8 cellular contexts compared by ENCODE assay signal in the genomic region with DNA sequence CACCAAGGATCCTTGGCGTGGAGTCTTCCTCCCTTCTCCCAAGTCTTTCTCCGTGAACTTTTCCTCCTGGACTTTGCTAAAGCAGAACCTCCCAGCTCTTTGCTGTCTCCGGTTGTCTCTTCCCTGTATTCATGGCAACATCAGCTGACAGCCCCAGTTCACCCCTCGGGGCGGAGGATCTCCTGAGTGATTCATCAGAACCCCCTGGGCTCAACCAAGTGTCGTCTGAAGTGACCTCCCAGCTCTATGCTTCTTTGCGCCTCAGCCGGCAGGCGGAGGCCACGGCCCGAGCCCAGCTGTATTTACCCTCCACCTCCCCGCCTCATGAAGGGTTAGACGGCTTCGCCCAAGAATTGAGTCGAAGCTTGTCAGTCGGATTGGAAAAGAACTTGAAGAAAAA. TPM values are rescaled to one million over a fixed set of nuclear protein-coding genes. Genes with fewer than 3 reads are reported as not detected.
DNase-seq lines count a peak whose midpoint lies in the region; ATAC-seq, FAIRE-seq and TF ChIP-seq lines count a peak whose summit lies in the region.

No MANE protein-coding gene starts in this region.

- no peaks in the 10 kb centered on the region for H3K27me3 ChIP-seq in OCI-LY1 (ENCODE audit: insufficient read depth, low read length)
- no peaks in the 10 kb centered on the region for H3K27me3 ChIP-seq in keratinocyte (ENCODE audit: control insufficient read depth, extremely low read depth, insufficient read depth, low read length)

- dilution Hi-C loops in keratinocyte (cut with MboI; ENCODE audit: extremely low pct_ligation_motif_present, low sequenced_read_pairs), result no loop called here

- H3K9me2 ChIP-seq in OCI-LY1 (ENCODE audit: low read depth, low read length), result no peaks in the 10 kb centered on the region

- DNase-seq in ACHN, result peak; percentile 73
- peak; percentile 58 for DNase-seq in astrocyte of the hippocampus (ENCODE audit: low read depth, low spot score)
- DNase-seq in keratinocyte (ENCODE audit: low read depth, low spot score), result no peak
- DNase-seq in stimulated activated effector memory CD8-positive, alpha-beta T cell treated with anti-CD3 and anti-CD28 coated beads, Interleukin-12 subunit alpha, Interleukin-12 subunit beta, amount 100 ng/mL, for 72 hours (ENCODE audit: low spot score in 2 of 2), result peak in 1 of 2 donors; percentile 69

- H2AFZ ChIP-seq in OCI-LY1 (ENCODE audit: low read length), result no peak overlapping the region
- H2AFZ ChIP-seq in keratinocyte (ENCODE audit: control insufficient read depth, low read length), result peak overlapping the region; percentile 99

- H3K4me1 ChIP-seq in OCI-LY1 (ENCODE audit: insufficient read depth, low read length, severe bottlenecking) (peaks cover 51% of the 10 kb centered on the region), keratinocyte (ENCODE audit: control insufficient read depth, extremely low read depth, insufficient read depth, low read length) (peaks cover 18% of the 10 kb centered on the region)

- FAIRE-seq in keratinocyte (lab: Jason Lieb, UNC), result peak; percentile 23

- peaks cover 58% of the 10 kb centered on the region for H3K36me3 Mint-ChIP-seq in stimulated activated effector memory CD8-positive, alpha-beta T cell treated with anti-CD3 and anti-CD28 coated beads, Interleukin-12 subunit alpha, Interleukin-12 subunit beta, amount 100 ng/mL, for 72 hours

- no peaks in the 10 kb centered on the region for H3F3A ChIP-seq in OCI-LY1 (ENCODE audit: insufficient read depth, low read length)

- in situ Hi-C loops in ACHN (cut with HindIII; ENCODE audit: low pct_ligation_motif_present, low pct_unique_long_range_greater_than_20kb, low sequenced_read_pairs), result no loop called here

- peak overlapping the region; percentile 51 for H3K27ac ChIP-seq in OCI-LY1 (ENCODE audit: low read depth, low read length, poor library complexity, severe bottlenecking)
- peak overlapping the region; percentile 90 for H3K27ac ChIP-seq in keratinocyte (ENCODE audit: control insufficient read depth, insufficient read depth, low read length)

- peak overlapping the region; percentile 95 for H3K4me2 ChIP-seq in OCI-LY1 (ENCODE audit: low read length)
- peak overlapping the region; percentile 98 for H3K4me2 ChIP-seq in keratinocyte (ENCODE audit: control insufficient read depth, extremely low read depth, insufficient read depth, low read depth, low read length)

- peak; percentile 25; the same call in 1 of the 3 replicates for TF ChIP-seq CTCF in GM12872 (IDR thresholded peaks at IDR 0.05; ENCODE audit: insufficient read depth, low read depth, low read length)
- TF ChIP-seq CTCF in OCI-LY1 (IDR thresholded peaks at IDR 0.05; ENCODE audit: low read length), result peak; percentile 6; the same call in 1 of the 2 replicates
- peak; percentile 12 to 37 (median 21) for TF ChIP-seq CTCF in keratinocyte (optimal IDR thresholded peaks at IDR 0.05 in 1 of 3, IDR thresholded peaks at IDR 0.05 in 1 of 3, conservative IDR thresholded peaks at IDR 0.05 in 1 of 3; ENCODE audit: extremely low read depth in 1 of 3, insufficient read depth in 2 of 3, low read length in 3 of 3)

- H3K4me3 ChIP-seq in OCI-LY1 (ENCODE audit: low read depth, low read length, poor library complexity, severe bottlenecking) (peak overlapping the region; percentile 76), keratinocyte (ENCODE audit: control insufficient read depth in 2 of 3, extremely low read depth in 1 of 3, insufficient read depth in 2 of 3, low read depth in 1 of 3, low read length in 3 of 3) (peak overlapping the region; percentile 63 to 94 (median 90))

- H4K20me1 ChIP-seq in OCI-LY1 (ENCODE audit: insufficient read depth, low read length) (no peaks in the 10 kb centered on the region), keratinocyte (ENCODE audit: control insufficient read depth, extremely low read depth, insufficient read depth, low read length) (no peaks in the 10 kb centered on the region)

- H3K79me2 ChIP-seq in OCI-LY1 (ENCODE audit: insufficient read depth, low read length) (0 out of 2 replicates have a peak, but pooled peaks cover 4% of the 10 kb centered on the region), keratinocyte (ENCODE audit: control insufficient read depth, insufficient read depth, low read length) (peaks cover 32% of the 10 kb centered on the region)

- H3K36me3 ChIP-seq in OCI-LY1 (ENCODE audit: insufficient read depth, low read length) (peaks cover 32% of the 10 kb centered on the region), keratinocyte (ENCODE audit: control insufficient read depth in 2 of 2, extremely low read depth in 1 of 2, insufficient read depth in 2 of 2, low read length in 2 of 2) (peaks cover 17 to 21% of the 10 kb centered on the region in 2 experiments)

- H3K4me3 Mint-ChIP-seq in stimulated activated effector memory CD8-positive, alpha-beta T cell treated with anti-CD3 and anti-CD28 coated beads, Interleukin-12 subunit alpha, Interleukin-12 subunit beta, amount 100 ng/mL, for 72 hours, result peak overlapping the region; percentile 94

- H3K9me1 ChIP-seq in keratinocyte (ENCODE audit: control insufficient read depth, extremely low read depth, insufficient read depth, low read length), result peaks cover 4% of the 10 kb centered on the region

- H3K9ac ChIP-seq in OCI-LY1 (ENCODE audit: low read length), result peak overlapping the region; percentile 71
- H3K9ac ChIP-seq in keratinocyte (ENCODE audit: control insufficient read depth, extremely low read depth, insufficient read depth, low read length), result peak overlapping the region; percentile 92

- no peaks in the 10 kb centered on the region for H3K9me3 ChIP-seq in OCI-LY1 (ENCODE audit: low read length)
- no peaks in the 10 kb centered on the region for H3K9me3 ChIP-seq in keratinocyte (ENCODE audit: control insufficient read depth, low read depth, low read length)

- H3K27ac Mint-ChIP-seq in stimulated activated effector memory CD8-positive, alpha-beta T cell treated with anti-CD3 and anti-CD28 coated beads, Interleukin-12 subunit alpha, Interleukin-12 subunit beta, amount 100 ng/mL, for 72 hours, result peak overlapping the region; percentile 96

- H3K9me3 Mint-ChIP-seq in stimulated activated effector memory CD8-positive, alpha-beta T cell treated with anti-CD3 and anti-CD28 coated beads, Interleukin-12 subunit alpha, Interleukin-12 subunit beta, amount 100 ng/mL, for 72 hours, result no peaks in the 10 kb centered on the region

- ATAC-seq in stimulated activated effector memory CD8-positive, alpha-beta T cell treated with anti-CD3 and anti-CD28 coated beads, Interleukin-12 subunit alpha, Interleukin-12 subunit beta, amount 100 ng/mL, for 72 hours, result peak; percentile 35
- ATAC-seq in GM21423 (IDR thresholded peaks at IDR 0.05; ENCODE audit: unreplicated experiment), result no peak
- ATAC-seq in HG02678 (IDR thresholded peaks at IDR 0.05; ENCODE audit: unreplicated experiment), result no peak

- H3K4me1 Mint-ChIP-seq in stimulated activated effector memory CD8-positive, alpha-beta T cell treated with anti-CD3 and anti-CD28 coated beads, Interleukin-12 subunit alpha, Interleukin-12 subunit beta, amount 100 ng/mL, for 72 hours, result peaks cover 54% of the 10 kb centered on the region

RNA-seq across cellular contexts. Expression of gene CNTROB, which starts 0.9 kb away (rescaled TPM):
- 17.4 to 20.5 TPM (median 17.4 TPM) in 3 replicates for polyA plus RNA-seq in keratinocyte
- polyA plus RNA-seq in keratinocyte (2011; ENCODE audit: low read depth), result 14.3 TPM
- polyA plus RNA-seq in keratinocyte (2011; cell fraction: cytosol; rRNA removed), result 11.0 and 12.7 TPM in 2 replicates
- 63.2 and 66.1 TPM in 2 replicates for polyA plus RNA-seq in keratinocyte (2011; cell fraction: nucleus; rRNA removed)
- 16.1 and 17.1 TPM in 2 replicates for polyA plus RNA-seq in keratinocyte (2012; ENCODE audit: low replicate concordance)
- polyA minus RNA-seq in keratinocyte, result 18.7 to 28.8 TPM (median 23.0 TPM) in 3 replicates
- 12.9 TPM for polyA minus RNA-seq in keratinocyte (2011; cell fraction: cytosol; rRNA and poly(A)+ RNA removed)
- polyA minus RNA-seq in keratinocyte (2011; cell fraction: nucleus; rRNA and poly(A)+ RNA removed), result 17.4 and 17.8 TPM in 2 replicates

RNA-seq across cellular contexts. Expression of gene TRAPPC1, which starts 1.2 kb away (rescaled TPM):
- polyA plus RNA-seq in keratinocyte, result 108 to 396 TPM (median 128 TPM) in 3 replicates
- polyA plus RNA-seq in keratinocyte (2011; ENCODE audit: low read depth), result 38.3 TPM
- polyA plus RNA-seq in keratinocyte (2011; cell fraction: cytosol; rRNA removed), result 329 and 422 TPM in 2 replicates
- 115 and 122 TPM in 2 replicates for polyA plus RNA-seq in keratinocyte (2011; cell fraction: nucleus; rRNA removed)
- 190 and 276 TPM in 2 replicates for polyA plus RNA-seq in keratinocyte (2012; ENCODE audit: low replicate concordance)
- 161 to 257 TPM (median 217 TPM) in 3 replicates for polyA minus RNA-seq in keratinocyte
- 191 TPM for polyA minus RNA-seq in keratinocyte (2011; cell fraction: cytosol; rRNA and poly(A)+ RNA removed)
- 38.1 and 71.9 TPM in 2 replicates for polyA minus RNA-seq in keratinocyte (2011; cell fraction: nucleus; rRNA and poly(A)+ RNA removed)

RNA-seq across cellular contexts. Expression of gene KCNAB3, which starts 3.3 kb away (rescaled TPM):
- 2.0 to 2.5 TPM (median 2.2 TPM) in 3 replicates for polyA plus RNA-seq in keratinocyte
- polyA plus RNA-seq in keratinocyte (2011; ENCODE audit: low read depth), result 1.1 TPM
- polyA plus RNA-seq in keratinocyte (2011; cell fraction: cytosol; rRNA removed), result 0.13 and 0.27 TPM in 2 replicates
- polyA plus RNA-seq in keratinocyte (2011; cell fraction: nucleus; rRNA removed), result 17.3 and 18.3 TPM in 2 replicates
- 1.2 and 1.3 TPM in 2 replicates for polyA plus RNA-seq in keratinocyte (2012; ENCODE audit: low replicate concordance)
- 0.66 to 1.9 TPM (median 0.99 TPM) in 3 replicates for polyA minus RNA-seq in keratinocyte
- polyA minus RNA-seq in keratinocyte (2011; cell fraction: cytosol; rRNA and poly(A)+ RNA removed), result not detected
- 2.2 and 2.8 TPM in 2 replicates for polyA minus RNA-seq in keratinocyte (2011; cell fraction: nucleus; rRNA and poly(A)+ RNA removed)

RNA-seq across cellular contexts. Expression of gene RNF227, which starts 16.9 kb away (rescaled TPM):
- 3.4 to 5.7 TPM (median 3.6 TPM) in 3 replicates for polyA plus RNA-seq in keratinocyte
- polyA plus RNA-seq in keratinocyte (2011; ENCODE audit: low read depth), result 4.3 TPM
- polyA plus RNA-seq in keratinocyte (2011; cell fraction: cytosol; rRNA removed), result 3.4 TPM in 2 replicates
- 6.7 and 7.2 TPM in 2 replicates for polyA plus RNA-seq in keratinocyte (2011; cell fraction: nucleus; rRNA removed)
- polyA plus RNA-seq in keratinocyte (2012; ENCODE audit: low replicate concordance), result 1.6 and 15.6 TPM in 2 replicates
- polyA minus RNA-seq in keratinocyte, result 1.3 to 2.1 TPM in 2 of 3 replicates, not detected in the other
- polyA minus RNA-seq in keratinocyte (2011; cell fraction: cytosol; rRNA and poly(A)+ RNA removed), result 2.5 TPM
- 1.5 and 2.9 TPM in 2 replicates for polyA minus RNA-seq in keratinocyte (2011; cell fraction: nucleus; rRNA and poly(A)+ RNA removed)

RNA-seq across cellular contexts. Expression of gene CHD3, which starts 44.4 kb away (rescaled TPM):
- 27.8 to 30.1 TPM (median 28.1 TPM) in 3 replicates for polyA plus RNA-seq in keratinocyte
- polyA plus RNA-seq in keratinocyte (2011; ENCODE audit: low read depth), result 19.1 TPM
- polyA plus RNA-seq in keratinocyte (2011; cell fraction: cytosol; rRNA removed), result 21.7 and 36.9 TPM in 2 replicates
- 110 and 113 TPM in 2 replicates for polyA plus RNA-seq in keratinocyte (2011; cell fraction: nucleus; rRNA removed)
- 21.0 and 81.2 TPM in 2 replicates for polyA plus RNA-seq in keratinocyte (2012; ENCODE audit: low replicate concordance)
- 51.0 to 122 TPM (median 65.2 TPM) in 3 replicates for polyA minus RNA-seq in keratinocyte
- 83.5 TPM for polyA minus RNA-seq in keratinocyte (2011; cell fraction: cytosol; rRNA and poly(A)+ RNA removed)
- polyA minus RNA-seq in keratinocyte (2011; cell fraction: nucleus; rRNA and poly(A)+ RNA removed), result 50.3 and 60.0 TPM in 2 replicates
